Comparison of ENCODE assay signal across 23 cellular contexts in the genomic region with DNA sequence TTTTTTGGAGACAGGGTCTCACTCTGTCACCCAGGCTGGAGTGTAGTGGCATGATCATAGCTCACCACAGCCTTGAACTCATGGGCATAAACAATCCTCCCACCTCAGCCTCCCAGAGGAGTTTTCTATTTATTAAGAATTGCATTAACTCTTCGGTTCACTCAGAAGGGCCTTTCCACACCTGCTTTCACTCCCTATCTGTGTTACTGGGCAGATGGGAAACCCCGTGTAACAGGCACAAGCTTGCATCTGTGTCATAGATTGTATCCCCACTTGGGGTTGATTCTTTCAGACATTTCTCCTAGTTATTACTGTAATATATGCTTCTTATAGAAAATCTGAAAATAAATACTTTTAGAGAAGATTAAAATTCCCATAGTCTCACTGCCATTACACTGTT. TPM values are rescaled to one million over a fixed set of nuclear protein-coding genes. Genes with fewer than 3 reads are reported as not detected.
DNase-seq lines count a peak whose midpoint lies in the region; ATAC-seq and TF ChIP-seq lines count a peak whose summit lies in the region.
"Had no signal": no experiment of that assay in that cellular context is flagged by ENCODE, and none has a peak within 500 bp of the region (broad histone marks: within the 10 kb centered on the region; RNA-seq: fewer than 3 reads in every experiment).

No MANE protein-coding gene starts in this region.

- ATAC-seq in HG02588 (IDR thresholded peaks at IDR 0.05; ENCODE audit: unreplicated experiment) (peak; percentile 70), HG03039 (IDR thresholded peaks at IDR 0.05; ENCODE audit: unreplicated experiment) (peak; percentile 46), SK-N-SH treated with all-trans-retinoic acid at 6 μM for 48 hours (no peak)
- ATAC-seq: CD8-positive, alpha-beta T cell had no signal

- H3K27ac Mint-ChIP-seq in activated CD4-positive, alpha-beta T cell treated with anti-CD3 and anti-CD28 coated beads, Interleukin-2, amount 10 ng/mL, durations not matched to agents 24 days and 14 days = peak overlapping the region; percentile 30
- no peak overlapping the region for H3K27ac Mint-ChIP-seq in activated CD4-positive, alpha-beta T cell treated with anti-CD3 and anti-CD28 coated beads, Interleukin-2, amount 10 ng/mL, durations not matched to agents 7 days and 5 days
- H3K27ac Mint-ChIP-seq: CD8-positive, alpha-beta T cell had no signal

- DNase-seq in activated CD4-positive, alpha-beta T cell treated with anti-CD3 and anti-CD28 coated beads, Interleukin-2, amount 10 ng/mL, durations not matched to agents 24 days and 14 days = no peak
- DNase-seq in activated CD4-positive, alpha-beta T cell treated with anti-CD3 and anti-CD28 coated beads, Interleukin-2, amount 10 ng/mL, durations not matched to agents 7 days and 5 days = no peak
- no peak for DNase-seq in C1 segment of cervical spinal cord (lab: John Stamatoyannopoulos, UW)
- no peak for DNase-seq in iPS-NIHi7 (ENCODE audit: extremely low spot score)
- DNase-seq: 8988T; CD8-positive, alpha-beta T cell; DND-41; GOT3; HCEC 1CT; KG1; NCI-H1105; NCI-H146; NCI-H2029; NCI-H2227 treated with DMSO at 0.1 percent for 48 hours; NCI-H510A; NCI-H748 treated with DMSO at 0.1 percent for 48 hours; PC-9; RPMI8226; SHP77; SW 1271 had no signal

- CTCF ChIA-PET in activated CD4-positive, alpha-beta T cell treated with anti-CD3 and anti-CD28 coated beads, Interleukin-2, amount 10 ng/mL, durations not matched to agents 7 days and 5 days (lab: Charles Lee) = interaction anchor here (0.6 kb wide), 1 partner anchor 438 kb away, joined by 4 read pairs; no protein-coding TSS in a partner anchor

- intact Hi-C loops in activated CD4-positive, alpha-beta T cell treated with anti-CD3 and anti-CD28 coated beads, Interleukin-2, amount 10 ng/mL, durations not matched to agents 24 days and 14 days (cut with micrococcal nuclease) = no loop called here

- H3K4me1 Mint-ChIP-seq in activated CD4-positive, alpha-beta T cell treated with anti-CD3 and anti-CD28 coated beads, Interleukin-2, amount 10 ng/mL, durations not matched to agents 24 days and 14 days = peaks cover 15% of the 10 kb centered on the region
- peaks cover 18% of the 10 kb centered on the region for H3K4me1 Mint-ChIP-seq in activated CD4-positive, alpha-beta T cell treated with anti-CD3 and anti-CD28 coated beads, Interleukin-2, amount 10 ng/mL, durations not matched to agents 7 days and 5 days

- no peaks in the 10 kb centered on the region for H3K27me3 Mint-ChIP-seq in activated CD4-positive, alpha-beta T cell treated with anti-CD3 and anti-CD28 coated beads, Interleukin-2, amount 10 ng/mL, durations not matched to agents 24 days and 14 days
- no peaks in the 10 kb centered on the region for H3K27me3 Mint-ChIP-seq in activated CD4-positive, alpha-beta T cell treated with anti-CD3 and anti-CD28 coated beads, Interleukin-2, amount 10 ng/mL, durations not matched to agents 7 days and 5 days

- POLR2A ChIA-PET in activated CD4-positive, alpha-beta T cell treated with anti-CD3 and anti-CD28 coated beads, Interleukin-2, amount 10 ng/mL, durations not matched to agents 7 days and 5 days (lab: Charles Lee) = no interaction called here

- H3K36me3 Mint-ChIP-seq in activated CD4-positive, alpha-beta T cell treated with anti-CD3 and anti-CD28 coated beads, Interleukin-2, amount 10 ng/mL, durations not matched to agents 24 days and 14 days (ENCODE audit: low read depth) = peaks cover 49% of the 10 kb centered on the region
- H3K36me3 Mint-ChIP-seq in activated CD4-positive, alpha-beta T cell treated with anti-CD3 and anti-CD28 coated beads, Interleukin-2, amount 10 ng/mL, durations not matched to agents 7 days and 5 days (ENCODE audit: low read depth) = peaks cover 51% of the 10 kb centered on the region

- no peaks in the 10 kb centered on the region for H3K9me3 Mint-ChIP-seq in activated CD4-positive, alpha-beta T cell treated with anti-CD3 and anti-CD28 coated beads, Interleukin-2, amount 10 ng/mL, durations not matched to agents 24 days and 14 days
- no peaks in the 10 kb centered on the region for H3K9me3 Mint-ChIP-seq in activated CD4-positive, alpha-beta T cell treated with anti-CD3 and anti-CD28 coated beads, Interleukin-2, amount 10 ng/mL, durations not matched to agents 7 days and 5 days
- H3K9me3 Mint-ChIP-seq: CD8-positive, alpha-beta T cell had no signal

- no peak overlapping the region for H3K4me3 Mint-ChIP-seq in activated CD4-positive, alpha-beta T cell treated with anti-CD3 and anti-CD28 coated beads, Interleukin-2, amount 10 ng/mL, durations not matched to agents 24 days and 14 days
- no peak overlapping the region for H3K4me3 Mint-ChIP-seq in activated CD4-positive, alpha-beta T cell treated with anti-CD3 and anti-CD28 coated beads, Interleukin-2, amount 10 ng/mL, durations not matched to agents 7 days and 5 days
- H3K4me3 Mint-ChIP-seq: CD8-positive, alpha-beta T cell had no signal

TF ChIP-seq in SK-N-SH treated with all-trans-retinoic acid at 6 μM for 48 hours, 23 proteins besides CTCF, POLR2A, EP300 and RAD21:
- TF ChIP-seq OSR1 (CRISPR knock-in tag; IDR thresholded peaks at IDR 0.05) (no peak), ZNF70 (CRISPR knock-in tag; IDR thresholded peaks at IDR 0.05) (no peak), RARB (CRISPR knock-in tag; IDR thresholded peaks at IDR 0.05) (no peak), SNAI2 (CRISPR knock-in tag; IDR thresholded peaks at IDR 0.05) (no peak), ZNF8 (CRISPR knock-in tag; IDR thresholded peaks at IDR 0.05) (no peak), PPARA (CRISPR knock-in tag; IDR thresholded peaks at IDR 0.05; ENCODE audit: borderline replicate concordance) (no peak), ZC3H10 (CRISPR knock-in tag; IDR thresholded peaks at IDR 0.05) (no peak), ARNTL (CRISPR knock-in tag; IDR thresholded peaks at IDR 0.05; ENCODE audit: borderline replicate concordance, low read depth) (no peak), BACH2 (CRISPR knock-in tag; IDR thresholded peaks at IDR 0.05; ENCODE audit: borderline replicate concordance) (no peak), CSDC2 (CRISPR knock-in tag; IDR thresholded peaks at IDR 0.05) (no peak), ZNF565 (CRISPR knock-in tag; conservative IDR thresholded peaks at IDR 0.05; ENCODE audit: low read depth) (no peak), GLIS3 (CRISPR knock-in tag; IDR thresholded peaks at IDR 0.05) (no peak), TCF4 (CRISPR knock-in tag; IDR thresholded peaks at IDR 0.05; ENCODE audit: borderline replicate concordance) (no peak), PATZ1 (CRISPR knock-in tag; IDR thresholded peaks at IDR 0.05; ENCODE audit: borderline replicate concordance) (no peak)
- TF ChIP-seq, protein P1, sequence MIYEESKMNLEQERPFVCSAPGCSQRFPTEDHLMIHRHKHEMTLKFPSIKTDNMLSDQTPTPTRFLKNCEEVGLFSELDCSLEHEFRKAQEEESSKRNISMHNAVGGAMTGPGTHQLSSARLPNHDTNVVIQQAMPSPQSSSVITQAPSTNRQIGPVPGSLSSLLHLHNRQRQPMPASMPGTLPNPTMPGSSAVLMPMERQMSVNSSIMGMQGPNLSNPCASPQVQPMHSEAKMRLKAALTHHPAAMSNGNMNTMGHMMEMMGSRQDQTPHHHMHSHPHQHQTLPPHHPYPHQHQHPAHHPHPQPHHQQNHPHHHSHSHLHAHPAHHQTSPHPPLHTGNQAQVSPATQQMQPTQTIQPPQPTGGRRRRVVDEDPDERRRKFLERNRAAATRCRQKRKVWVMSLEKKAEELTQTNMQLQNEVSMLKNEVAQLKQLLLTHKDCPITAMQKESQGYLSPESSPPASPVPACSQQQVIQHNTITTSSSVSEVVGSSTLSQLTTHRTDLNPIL (CRISPR knock-in tag; IDR thresholded peaks at IDR 0.05; ENCODE audit: low read depth) = no peak
- TF ChIP-seq, protein P2, sequence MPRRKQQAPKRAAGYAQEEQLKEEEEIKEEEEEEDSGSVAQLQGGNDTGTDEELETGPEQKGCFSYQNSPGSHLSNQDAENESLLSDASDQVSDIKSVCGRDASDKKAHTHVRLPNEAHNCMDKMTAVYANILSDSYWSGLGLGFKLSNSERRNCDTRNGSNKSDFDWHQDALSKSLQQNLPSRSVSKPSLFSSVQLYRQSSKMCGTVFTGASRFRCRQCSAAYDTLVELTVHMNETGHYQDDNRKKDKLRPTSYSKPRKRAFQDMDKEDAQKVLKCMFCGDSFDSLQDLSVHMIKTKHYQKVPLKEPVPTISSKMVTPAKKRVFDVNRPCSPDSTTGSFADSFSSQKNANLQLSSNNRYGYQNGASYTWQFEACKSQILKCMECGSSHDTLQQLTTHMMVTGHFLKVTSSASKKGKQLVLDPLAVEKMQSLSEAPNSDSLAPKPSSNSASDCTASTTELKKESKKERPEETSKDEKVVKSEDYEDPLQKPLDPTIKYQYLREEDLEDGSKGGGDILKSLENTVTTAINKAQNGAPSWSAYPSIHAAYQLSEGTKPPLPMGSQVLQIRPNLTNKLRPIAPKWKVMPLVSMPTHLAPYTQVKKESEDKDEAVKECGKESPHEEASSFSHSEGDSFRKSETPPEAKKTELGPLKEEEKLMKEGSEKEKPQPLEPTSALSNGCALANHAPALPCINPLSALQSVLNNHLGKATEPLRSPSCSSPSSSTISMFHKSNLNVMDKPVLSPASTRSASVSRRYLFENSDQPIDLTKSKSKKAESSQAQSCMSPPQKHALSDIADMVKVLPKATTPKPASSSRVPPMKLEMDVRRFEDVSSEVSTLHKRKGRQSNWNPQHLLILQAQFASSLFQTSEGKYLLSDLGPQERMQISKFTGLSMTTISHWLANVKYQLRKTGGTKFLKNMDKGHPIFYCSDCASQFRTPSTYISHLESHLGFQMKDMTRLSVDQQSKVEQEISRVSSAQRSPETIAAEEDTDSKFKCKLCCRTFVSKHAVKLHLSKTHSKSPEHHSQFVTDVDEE (CRISPR knock-in tag; IDR thresholded peaks at IDR 0.05) = no peak

RNA-seq across cellular contexts. Expression of gene STX2, which starts 38.7 kb away (rescaled TPM):
- total RNA-seq in activated CD4-positive, alpha-beta T cell treated with anti-CD3 and anti-CD28 coated beads, Interleukin-2, amount 10 ng/mL, durations not matched to agents 24 days and 14 days = 18.2 and 19.2 TPM in 2 replicates
- 10 to 100 TPM; 23.2 to 25.5 TPM for total RNA-seq in activated CD4-positive, alpha-beta T cell treated with anti-CD3 and anti-CD28 coated beads, Interleukin-2, amount 10 ng/mL, durations not matched to agents 7 days and 5 days
